8 cellular contexts compared by ENCODE assay signal in genomic region chr2:3448496-3448895, GRCh38.
DNase-seq lines count a peak whose midpoint lies in the region; ATAC-seq and TF ChIP-seq lines count a peak whose summit lies in the region.
"Not testable (repeated sequence)": the region's sequence is repeated elsewhere in the genome, so short reads cannot be mapped to it uniquely, and the experiment has no call there.

No MANE protein-coding gene starts in this region.

- H3K79me1 ChIP-seq in IMR-90 (ENCODE audit: low read depth in 1 of 2, low read length in 2 of 2): peaks cover 4 to 11% of the 10 kb centered on the region in 2 experiments; a peak in 2 of 4 replicates
- H3K79me1 ChIP-seq in mesenchymal stem cell (replicated peaks; ENCODE audit: low read length, poor library complexity, severe bottlenecking): peaks cover 29% of the 10 kb centered on the region

- POLR2A ChIA-PET in IMR-90 (lab: Charles Lee; ENCODE audit: unreplicated experiment): not testable (repeated sequence)

- in situ Hi-C loops in IMR-90 (cut with MboI; ENCODE audit: low sequenced_read_pairs): not testable (repeated sequence)

- not testable (repeated sequence) for H3K36me3 Mint-ChIP-seq in glutamatergic neuron (ENCODE audit: unreplicated experiment)

- H2BK12ac ChIP-seq in mesenchymal stem cell (ENCODE audit: low read length in 2 of 2): not testable (repeated sequence)

- peaks cover 29% of the 10 kb centered on the region for H3K4me1 Mint-ChIP-seq in glutamatergic neuron (ENCODE audit: low read depth, unreplicated experiment)

- not testable (repeated sequence) for ATAC-seq in IMR-90 (ENCODE audit: low read depth)
- ATAC-seq in right cardiac atrium: peak; percentile 34 to 44
- peak; percentile 89 for ATAC-seq in sciatic nerve

- DNase-seq in AG10803 (ENCODE audit: low read depth) (peak; percentile 17), adrenal gland (peak in 1 of 7 donors; percentile 52), right cardiac atrium (peak in 2 of 3 donors; percentile 56 to 71)
- not testable (repeated sequence) for DNase-seq in IMR-90; glutamatergic neuron; mesenchymal stem cell; sciatic nerve (ENCODE audit: low spot score)

- H2BK15ac ChIP-seq in IMR-90 (ENCODE audit: low read depth, low read length); mesenchymal stem cell (ENCODE audit: low read depth, poor library complexity, severe bottlenecking): not testable (repeated sequence)

- H3K23ac ChIP-seq in IMR-90 (ENCODE audit: low read depth, low read length); mesenchymal stem cell (ENCODE audit: low read length in 2 of 2): not testable (repeated sequence)

- not testable (repeated sequence) for H4K91ac ChIP-seq in IMR-90 (ENCODE audit: insufficient read depth, low read depth, low read length); mesenchymal stem cell (ENCODE audit: low read length)

- not testable (repeated sequence) for H2BK120ac ChIP-seq in IMR-90 (ENCODE audit: low read depth, low read length); mesenchymal stem cell (ENCODE audit: low read depth, low read length)

- not testable (repeated sequence) for H3K27me3 Mint-ChIP-seq in glutamatergic neuron (ENCODE audit: unreplicated experiment)

- peak overlapping the region; percentile 43 for H2AK9ac ChIP-seq in IMR-90 (replicated peaks; ENCODE audit: low read depth, low read length, poor library complexity)

- not testable (repeated sequence) for H2BK5ac ChIP-seq in IMR-90 (ENCODE audit: low read depth, low read length, poor library complexity, severe bottlenecking); mesenchymal stem cell (ENCODE audit: low read depth, low read length, poor library complexity, severe bottlenecking)

- peaks cover 52% of the 10 kb centered on the region for H3K36me3 ChIP-seq in IMR-90 (ENCODE audit: control insufficient read depth, insufficient read depth, low read length)
- peaks cover 0 to 43% of the 10 kb centered on the region in 2 donors for H3K36me3 ChIP-seq in adrenal gland (replicated peaks in 1 of 2)
- peaks cover 9 to 37% of the 10 kb centered on the region in 2 donors for H3K36me3 ChIP-seq in esophagus (ENCODE audit: control insufficient read depth in 2 of 2, insufficient read depth in 2 of 2, low read length in 1 of 2)
- H3K36me3 ChIP-seq in mesenchymal stem cell (ENCODE audit: control insufficient read depth in 1 of 2, insufficient read depth in 2 of 2, low read depth in 1 of 2, low read length in 2 of 2): peaks cover 65 to 74% of the 10 kb centered on the region in 2 experiments

- not testable (repeated sequence) for H3K14ac ChIP-seq in IMR-90 (replicated peaks; ENCODE audit: low read depth, low read length); mesenchymal stem cell (ENCODE audit: low read length in 2 of 2)

- BruUV-seq in IMR-90 (replicated peaks; lab: Mats Ljungman, UMichigan): not testable (repeated sequence)

- H3K27ac ChIP-seq in IMR-90 (ENCODE audit: insufficient read depth, low read length); right cardiac atrium (ENCODE audit: low read length); mesenchymal stem cell (ENCODE audit: low read length, poor library complexity, severe bottlenecking): not testable (repeated sequence)
- peak overlapping the region in 3 of 5 donors; percentile 15 to 57 (median 48) for H3K27ac ChIP-seq in adrenal gland
- peak overlapping the region; percentile 12 to 41 for H3K27ac ChIP-seq in esophagus (ENCODE audit: low read depth in 2 of 2, low read length in 1 of 2)

- not testable (repeated sequence) for H3K9me1 ChIP-seq in IMR-90 (ENCODE audit: insufficient read depth, low read length)

- TF ChIP-seq POLR2A in IMR-90 (IDR thresholded peaks at IDR 0.05; ENCODE audit: low read depth, low read length); adrenal gland (IDR thresholded peaks at IDR 0.05): not testable (repeated sequence)

- dilution Hi-C loops in IMR-90 (cut with HindIII; ENCODE audit: low sequenced_read_pairs, unreplicated experiment): not testable (repeated sequence)

- TF ChIP-seq CTCF in AG10803 (conservative IDR thresholded peaks at IDR 0.05; ENCODE audit: low read length); IMR-90 (conservative IDR thresholded peaks at IDR 0.05; ENCODE audit: low read depth, low read length); adrenal gland (IDR thresholded peaks at IDR 0.05); glutamatergic neuron (IDR thresholded peaks at IDR 0.05; ENCODE audit: partially characterized antibody, unreplicated experiment): not testable (repeated sequence)

- not testable (repeated sequence) for H4K5ac ChIP-seq in IMR-90 (ENCODE audit: low read depth, low read length)

- H3K4me1 ChIP-seq in IMR-90 (ENCODE audit: control insufficient read depth, insufficient read depth, low read length); adrenal gland (replicated peaks in 1 of 2); esophagus (ENCODE audit: control insufficient read depth in 2 of 2, insufficient read depth in 2 of 2, low read length in 1 of 2); right cardiac atrium (ENCODE audit: control insufficient read depth, insufficient read depth, low read length); mesenchymal stem cell (ENCODE audit: control insufficient read depth, insufficient read depth, low read depth, low read length): not testable (repeated sequence)

- H3K4me3 ChIP-seq in AG10803 (ENCODE audit: low read length) (0 out of 2 replicates have a peak overlapping the region, but pooled peaks have one; percentile 3), mesenchymal stem cell (ENCODE audit: insufficient read depth in 1 of 2, low read depth in 1 of 2, low read length in 2 of 2) (peak overlapping the region in 1 of 2 experiments; percentile 66)
- H3K4me3 ChIP-seq in IMR-90 (ENCODE audit: insufficient read depth, low read depth, low read length); adrenal gland; esophagus (ENCODE audit: low read depth in 1 of 2, low read length in 2 of 2); right cardiac atrium (ENCODE audit: low read length): not testable (repeated sequence)

- intact Hi-C loops in IMR-90 (cut with micrococcal nuclease); right cardiac atrium (cut with DNase I); sciatic nerve (cut with DNase I): not testable (repeated sequence)
- intact Hi-C loops in adrenal gland (cut with DNase I): loop anchor here in 1 of 2 donors (10.0 kb wide), 1 partner anchor 196 kb away; no protein-coding TSS in a partner anchor

- 45% methylated on average over 4 of the region's 34 CpGs; no CpG with 5 or more reads in 1 of the 2 experiments for WGBS in IMR-90 (ENCODE audit: extremely low coverage in 2 of 2, insufficient read length in 1 of 2), 2 experiments
- WGBS in adrenal gland, 4 donors: 77 to 82% (median 80%) methylated on average over 34 of the region's 34 CpGs
- WGBS in esophagus, 2 donors: 75 to 82% methylated on average over 34 of the region's 34 CpGs
- WGBS in right cardiac atrium: 74% methylated on average over 34 of the region's 34 CpGs
- WGBS in mesenchymal stem cell: 93% methylated on average over 34 of the region's 34 CpGs

- CTCF ChIA-PET in IMR-90 (lab: Yijun Ruan, JAX): interaction anchor here (1.0 to 1.6 kb wide), 2 partner anchors 13 to 25 kb away, joined by 3 to 7 read pairs; no protein-coding TSS in a partner anchor

- H3K9me3 Mint-ChIP-seq in glutamatergic neuron (ENCODE audit: unreplicated experiment): not testable (repeated sequence)

- H4K8ac ChIP-seq in IMR-90 (ENCODE audit: low read depth in 2 of 2, low read length in 2 of 2); mesenchymal stem cell (ENCODE audit: low read length): not testable (repeated sequence)

- peak overlapping the region; percentile 63 for H3K27ac Mint-ChIP-seq in glutamatergic neuron (ENCODE audit: unreplicated experiment)

- H3K4me2 ChIP-seq in IMR-90 (ENCODE audit: low read depth, low read length); mesenchymal stem cell (ENCODE audit: low read length, poor library complexity, severe bottlenecking): not testable (repeated sequence)

- H4K20me1 ChIP-seq in IMR-90 (ENCODE audit: insufficient read depth, low read length): not testable (repeated sequence)

- H3K9me3 ChIP-seq in IMR-90 (ENCODE audit: control insufficient read depth, insufficient read depth, low read length); adrenal gland (replicated peaks in 1 of 3); right cardiac atrium (ENCODE audit: control insufficient read depth, low read length); mesenchymal stem cell (ENCODE audit: control insufficient read depth, low read length): not testable (repeated sequence)
- H3K9me3 ChIP-seq in esophagus (ENCODE audit: control insufficient read depth in 2 of 2, insufficient read depth in 1 of 2, low read depth in 1 of 2, low read length in 1 of 2): peaks cover 0 to 11% of the 10 kb centered on the region in 2 donors

- H3K9ac ChIP-seq in IMR-90 (ENCODE audit: low read depth, low read length): not testable (repeated sequence)
- peak overlapping the region; percentile 50 for H3K9ac ChIP-seq in mesenchymal stem cell (ENCODE audit: low read length)

- H3K4me3 Mint-ChIP-seq in glutamatergic neuron (ENCODE audit: unreplicated experiment): peak overlapping the region; percentile 35

- H3K18ac ChIP-seq in IMR-90 (ENCODE audit: low read depth, low read length); mesenchymal stem cell (ENCODE audit: low read depth in 1 of 2, low read length in 2 of 2): not testable (repeated sequence)

- not testable (repeated sequence) for H3K56ac ChIP-seq in IMR-90 (ENCODE audit: extremely low read depth, insufficient read depth, low read length)

- not testable (repeated sequence) for H2BK20ac ChIP-seq in IMR-90 (ENCODE audit: low read depth, low read length)

- H2AK5ac ChIP-seq in IMR-90 (ENCODE audit: low read depth, low read length); mesenchymal stem cell (ENCODE audit: low read length, severe bottlenecking): not testable (repeated sequence)

- not testable (repeated sequence) for TF ChIP-seq RAD21 in IMR-90 (IDR thresholded peaks at IDR 0.05; ENCODE audit: low read length)

- H3K4ac ChIP-seq in IMR-90 (ENCODE audit: low read depth, low read length); mesenchymal stem cell (ENCODE audit: low read depth in 1 of 2, low read length in 2 of 2): not testable (repeated sequence)

- H2AFZ ChIP-seq in IMR-90 (replicated peaks; ENCODE audit: low read length, poor library complexity); mesenchymal stem cell (ENCODE audit: low read depth, low read length): not testable (repeated sequence)

- H3K27me3 ChIP-seq in IMR-90 (ENCODE audit: control insufficient read depth, insufficient read depth, low read length); adrenal gland; esophagus (ENCODE audit: control insufficient read depth in 1 of 2, insufficient read depth in 2 of 2, low read length in 2 of 2); right cardiac atrium (ENCODE audit: control insufficient read depth, insufficient read depth); mesenchymal stem cell (ENCODE audit: control insufficient read depth in 1 of 2, insufficient read depth in 1 of 2, low read length in 2 of 2): not testable (repeated sequence)
